8 cellular contexts compared by ENCODE assay signal in genomic region chrX:46376246-46376885, GRCh38.
A peak's percentile ranks its signal among the peaks of the same experiment; 100 is the strongest.
DNase-seq lines count a peak whose midpoint lies in the region; ATAC-seq and TF ChIP-seq lines count a peak whose summit lies in the region.

No MANE protein-coding gene starts in this region.

- H3K27me3 ChIP-seq in CD4-positive, CD25-positive, alpha-beta regulatory T cell (ENCODE audit: control insufficient read depth, insufficient read depth, low read length), result no peaks in the 10 kb centered on the region
- no peaks in the 10 kb centered on the region for H3K27me3 ChIP-seq in mammary epithelial cell (ENCODE audit: insufficient read depth, low read length)
- H3K27me3 ChIP-seq in lower lobe of right lung (ENCODE audit: low read depth), result no peaks in the 10 kb centered on the region
- H3K27me3 ChIP-seq in aorta (ENCODE audit: control insufficient read depth in 1 of 2, insufficient read depth in 2 of 2, low read length in 1 of 2), result no peaks in the 10 kb centered on the region

- intact Hi-C loops in mammary epithelial cell (cut with micrococcal nuclease), result loop anchor here (1.0 to 5.0 kb wide), 10 partner anchors 52 to 1054 kb away; no protein-coding TSS in a partner anchor
- intact Hi-C loops in lower lobe of right lung (cut with DNase I), result no loop called here
- intact Hi-C loops in aorta (cut with DNase I), result loop anchor here (10.0 kb wide), 3 partner anchors 552 to 1052 kb away; no protein-coding TSS in a partner anchor

- no peak overlapping the region for H3K27ac ChIP-seq in CD4-positive, CD25-positive, alpha-beta regulatory T cell (ENCODE audit: insufficient read depth, low read length, poor library complexity, severe bottlenecking)
- H3K27ac ChIP-seq in mammary epithelial cell (ENCODE audit: insufficient read depth, low read depth, low read length) (peak overlapping the region; percentile 7), lower lobe of right lung (no peak overlapping the region), aorta (ENCODE audit: low read depth in 1 of 2, low read length in 2 of 2) (no peak overlapping the region)

- CTCF ChIA-PET in mammary epithelial cell (lab: Charles Lee; ENCODE audit: low non-redundant PET), result interaction anchor here (0.6 to 1.4 kb wide), 3 partner anchors 51 to 896 kb away, joined by 6 to 10 read pairs (median 7); no protein-coding TSS in a partner anchor

- no peaks in the 10 kb centered on the region for H4K20me1 ChIP-seq in mammary epithelial cell (ENCODE audit: insufficient read depth, low read length)

- no peaks in the 10 kb centered on the region for H3K9me3 ChIP-seq in CD4-positive, CD25-positive, alpha-beta regulatory T cell (ENCODE audit: control insufficient read depth in 2 of 2, low read length in 2 of 2)
- no peaks in the 10 kb centered on the region for H3K9me3 ChIP-seq in mammary epithelial cell (replicated peaks; ENCODE audit: insufficient read depth, low read length)
- no peaks in the 10 kb centered on the region for H3K9me3 ChIP-seq in lower lobe of right lung
- no peaks in the 10 kb centered on the region for H3K9me3 ChIP-seq in aorta (ENCODE audit: control insufficient read depth, low read length)

- no peak overlapping the region for H3K4me3 ChIP-seq in CD4-positive, CD25-positive, alpha-beta regulatory T cell (ENCODE audit: low read depth, low read length)
- H3K4me3 ChIP-seq in mammary epithelial cell (replicated peaks in 1 of 3; ENCODE audit: insufficient read depth in 1 of 3, low read depth in 2 of 3, low read length in 3 of 3) (no peak overlapping the region), lower lobe of right lung (no peak overlapping the region), aorta (ENCODE audit: low read length in 2 of 2) (no peak overlapping the region)

- DNase-seq in CD4-positive, CD25-positive, alpha-beta regulatory T cell, result peak in 2 of 3 donors; percentile 10 to 37
- DNase-seq in HCEC 1CT (peak; percentile 51), RPMI7951 (ENCODE audit: low read depth) (peak; percentile 74), mammary epithelial cell (peak; percentile 61), lower lobe of right lung (no peak), aorta (no peak)

- peak overlapping the region in 1 of 3 donors; percentile 46 for H3K27ac Mint-ChIP-seq in CD4-positive, CD25-positive, alpha-beta regulatory T cell

- no TSS peak for BruUV-seq in mammary epithelial cell (replicated peaks; lab: Mats Ljungman, UMichigan)

- no peaks in the 10 kb centered on the region for H3K79me2 ChIP-seq in mammary epithelial cell (ENCODE audit: insufficient read depth, low read length)

- no peaks in the 10 kb centered on the region for H3K27me3 Mint-ChIP-seq in CD4-positive, CD25-positive, alpha-beta regulatory T cell

- H3K9ac ChIP-seq in mammary epithelial cell (ENCODE audit: insufficient read depth, low read length), result no peak overlapping the region

- peak overlapping the region; percentile 35 for H2AFZ ChIP-seq in mammary epithelial cell (ENCODE audit: low read depth, low read length)

- H3K4me3 Mint-ChIP-seq in CD4-positive, CD25-positive, alpha-beta regulatory T cell, result no peak overlapping the region

- no peaks in the 10 kb centered on the region for H3K4me1 ChIP-seq in CD4-positive, CD25-positive, alpha-beta regulatory T cell (ENCODE audit: control insufficient read depth, insufficient read depth, low read length, poor library complexity, severe bottlenecking)
- peaks cover 20% of the 10 kb centered on the region for H3K4me1 ChIP-seq in mammary epithelial cell (ENCODE audit: insufficient read depth, low read length)
- no peaks in the 10 kb centered on the region for H3K4me1 ChIP-seq in lower lobe of right lung
- no peaks in the 10 kb centered on the region for H3K4me1 ChIP-seq in aorta (ENCODE audit: control insufficient read depth in 1 of 2, insufficient read depth in 2 of 2, low read length in 2 of 2)

- TF ChIP-seq CTCF in mammary epithelial cell (conservative IDR thresholded peaks at IDR 0.05 in 1 of 2, IDR thresholded peaks at IDR 0.05 in 1 of 2; ENCODE audit: extremely low read depth in 1 of 2, insufficient read depth in 1 of 2, low read depth in 1 of 2, low read length in 2 of 2), result peak; percentile 50 to 61
- peak; percentile 28 for TF ChIP-seq CTCF in lower lobe of right lung (IDR thresholded peaks at IDR 0.05)

- dilution Hi-C loops in mammary epithelial cell (cut with HindIII; ENCODE audit: low sequenced_read_pairs), result no loop called here

- no peaks in the 10 kb centered on the region for H3K36me3 Mint-ChIP-seq in CD4-positive, CD25-positive, alpha-beta regulatory T cell

- H3K36me3 ChIP-seq in CD4-positive, CD25-positive, alpha-beta regulatory T cell (ENCODE audit: control insufficient read depth, insufficient read depth, low read length), result no peaks in the 10 kb centered on the region
- H3K36me3 ChIP-seq in mammary epithelial cell (ENCODE audit: insufficient read depth, low read length) (no peaks in the 10 kb centered on the region), lower lobe of right lung (no peaks in the 10 kb centered on the region), aorta (ENCODE audit: control insufficient read depth in 1 of 2, insufficient read depth in 2 of 2, low read length in 1 of 2) (no peaks in the 10 kb centered on the region)

- no peak for ATAC-seq in CD4-positive, CD25-positive, alpha-beta regulatory T cell (ENCODE audit: low read depth in 2 of 2)
- ATAC-seq in lower lobe of right lung (peak in 1 of 2 donors; percentile 78), aorta (ENCODE audit: low FRiP score) (peak; percentile 62), HG03159 (IDR thresholded peaks at IDR 0.05; ENCODE audit: unreplicated experiment) (no peak), HG02678 (IDR thresholded peaks at IDR 0.05; ENCODE audit: unreplicated experiment) (no peak)

- no peak overlapping the region for H3K4me2 ChIP-seq in mammary epithelial cell (ENCODE audit: insufficient read depth, low read depth, low read length)

- 46% methylated on average over 4 of the region's 4 CpGs for WGBS in mammary epithelial cell (ENCODE audit: low coverage, missing lambda C conversion rate)
- WGBS in aorta, 2 donors, result 10 to 17% methylated on average over 4 of the region's 4 CpGs

- peaks cover 0 to 1% (median 0%) of the 10 kb centered on the region in 7 donors for H3K9me3 Mint-ChIP-seq in CD4-positive, CD25-positive, alpha-beta regulatory T cell

- H3K4me1 Mint-ChIP-seq in CD4-positive, CD25-positive, alpha-beta regulatory T cell, result no peaks in the 10 kb centered on the region

- in situ Hi-C loops in mammary epithelial cell (cut with MboI; ENCODE audit: low sequenced_read_pairs in 2 of 2), result loop anchor here in 1 of 2 donors (25.0 kb wide), 1 partner anchor 864 kb away; no protein-coding TSS in a partner anchor

Comparison
In these comparisons a context has a peak if more than half of its experiments do, and no peak if none do; other contexts are left out.
1. DNase-seq: peak in CD4-positive, CD25-positive, alpha-beta regulatory T cell (2 of 3), HCEC 1CT (single experiment), RPMI7951 (single experiment) and mammary epithelial cell (single experiment); none in lower lobe of right lung (single experiment) and aorta (0 of 2).